ENCODE assay signal across 9 cellular contexts in genomic region chr4:26822546-26822945, GRCh38. TPM values are rescaled to one million over a fixed set of nuclear protein-coding genes. Genes with fewer than 3 reads are reported as not detected.
A peak's percentile ranks its signal among the peaks of the same experiment; 100 is the strongest.
DNase-seq lines count a peak whose midpoint lies in the region; ATAC-seq and TF ChIP-seq lines count a peak whose summit lies in the region.
"Had no signal": no experiment of that assay in that cellular context is flagged by ENCODE, and none has a peak within 500 bp of the region (broad histone marks: within the 10 kb centered on the region; RNA-seq: fewer than 3 reads in every experiment).

No MANE protein-coding gene starts in this region.

- peaks cover 10% of the 10 kb centered on the region for H3K4me1 Mint-ChIP-seq in nephron progenitor cell
- H3K4me1 Mint-ChIP-seq in osteocyte (ENCODE audit: unreplicated experiment): no peaks in the 10 kb centered on the region

- peaks cover 26% of the 10 kb centered on the region for H3K9me3 Mint-ChIP-seq in nephron progenitor cell
- peaks cover 4% of the 10 kb centered on the region for H3K9me3 Mint-ChIP-seq in osteocyte (ENCODE audit: unreplicated experiment)

- DNase-seq in NOMO-1 treated with DMSO at 0.1 percent for 48 hours (lab: John Stamatoyannopoulos, UW; ENCODE audit: unreplicated experiment): peak; percentile 91
- no peak for DNase-seq in nephron progenitor cell
- DNase-seq in osteocyte (ENCODE audit: extremely low spot score, unreplicated experiment): no peak
- DNase-seq in sigmoid colon: no peak
- no peak for DNase-seq in SW 1271 (lab: John Stamatoyannopoulos, UW)
- no peak for DNase-seq in NCI-H748 (lab: John Stamatoyannopoulos, UW; ENCODE audit: unreplicated experiment)

- peaks cover 0 to 6% (median 0%) of the 10 kb centered on the region in 4 donors for H3K9me3 ChIP-seq in sigmoid colon

- ATAC-seq in GM18907 (IDR thresholded peaks at IDR 0.05; ENCODE audit: unreplicated experiment) (peak; percentile 73), HG02759 (IDR thresholded peaks at IDR 0.05; ENCODE audit: unreplicated experiment) (peak; percentile 56)

- TF ChIP-seq CTCF in nephron progenitor cell (IDR thresholded peaks at IDR 0.05): no peak
- TF ChIP-seq CTCF in osteocyte (IDR thresholded peaks at IDR 0.05): no peak
- TF ChIP-seq CTCF in sigmoid colon (IDR thresholded peaks at IDR 0.05): no peak

- TF ChIP-seq POLR2A in sigmoid colon (IDR thresholded peaks at IDR 0.05): no peak

- H3K4me1 ChIP-seq in sigmoid colon: no peaks in the 10 kb centered on the region

- no peak overlapping the region for H3K27ac ChIP-seq in sigmoid colon

- H3K4me3 ChIP-seq in sigmoid colon: no peak overlapping the region

- H3K4me3 Mint-ChIP-seq in nephron progenitor cell: no peak overlapping the region
- H3K4me3 Mint-ChIP-seq in osteocyte (ENCODE audit: unreplicated experiment): no peak overlapping the region
- H3K4me3 Mint-ChIP-seq: neural crest cell had no signal

- H3K27ac Mint-ChIP-seq in nephron progenitor cell: peak overlapping the region; percentile 46
- H3K27ac Mint-ChIP-seq in osteocyte (ENCODE audit: unreplicated experiment): no peak overlapping the region

- TF ChIP-seq EP300 in sigmoid colon (IDR thresholded peaks at IDR 0.05): no peak

- H3K36me3 ChIP-seq in sigmoid colon: no peaks in the 10 kb centered on the region

- H3K27me3 ChIP-seq in sigmoid colon: no peaks in the 10 kb centered on the region

- intact Hi-C loops in sigmoid colon (cut with DNase I): no loop called here

- no peaks in the 10 kb centered on the region for H3K27me3 Mint-ChIP-seq in nephron progenitor cell (ENCODE audit: low read depth, poor library complexity)
- no peaks in the 10 kb centered on the region for H3K27me3 Mint-ChIP-seq in osteocyte (ENCODE audit: unreplicated experiment)

- 30 to 75% methylated on average over 6 of the region's 6 CpGs for WGBS in sigmoid colon, 2 donors

- H3K36me3 Mint-ChIP-seq in nephron progenitor cell (ENCODE audit: low read depth): peaks cover 21% of the 10 kb centered on the region
- peaks cover 3% of the 10 kb centered on the region for H3K36me3 Mint-ChIP-seq in osteocyte (ENCODE audit: unreplicated experiment)

RNA-seq across cellular contexts. Expression of gene STIM2, which starts 38.1 kb away (rescaled TPM):
- 14.1 and 14.3 TPM in 2 replicates for total RNA-seq in osteocyte
- 10 to 100 TPM; 10.7 to 15.3 (median 14.7) TPM for total RNA-seq in sigmoid colon
- 10 to 100 TPM in 1 of 3 donors, 1 to 10 TPM in 2; 3.0 to 16.8 (median 5.5) TPM for polyA plus RNA-seq in sigmoid colon
